1 cellular context compared by ENCODE assay signal in genomic region chr17:48131216-48131824, GRCh38.
A peak's percentile ranks its signal among the peaks of the same experiment; 100 is the strongest.
TF ChIP-seq lines count a peak whose summit lies in the region.

No MANE protein-coding gene starts in this region.

TF ChIP-seq in HepG2, 621 proteins besides CTCF, POLR2A, EP300 and RAD21:
- TF ChIP-seq THAP7 (CRISPR knock-in tag; IDR thresholded peaks at IDR 0.05), result no peak
- TF ChIP-seq DRAP1 (CRISPR knock-in tag; IDR thresholded peaks at IDR 0.05), result 0 out of 2 replicates have a peak, but pooled peaks have one; percentile 18
- TF ChIP-seq MIER3 (CRISPR knock-in tag; IDR thresholded peaks at IDR 0.05; ENCODE audit: borderline replicate concordance), result 0 out of 2 replicates have a peak, but pooled peaks have one; percentile 43
- 0 out of 4 replicates have a peak, but pooled peaks of 1 of the 2 experiments have one; percentile 58 for TF ChIP-seq HMGXB4 (CRISPR knock-in tag; IDR thresholded peaks at IDR 0.05; ENCODE audit: borderline replicate concordance in 1 of 2, low read depth in 1 of 2)
- no peak for TF ChIP-seq ZSCAN12 (CRISPR knock-in tag; IDR thresholded peaks at IDR 0.05)
- TF ChIP-seq GATAD2A (CRISPR knock-in tag; IDR thresholded peaks at IDR 0.05), result 0 out of 2 replicates have a peak, but pooled peaks have one; percentile 26
- no peak for TF ChIP-seq MLXIP (CRISPR knock-in tag; IDR thresholded peaks at IDR 0.05; ENCODE audit: borderline replicate concordance)
- no peak for TF ChIP-seq MIER2 (CRISPR knock-in tag; IDR thresholded peaks at IDR 0.05)
- no peak for TF ChIP-seq ZNF691 (CRISPR knock-in tag; IDR thresholded peaks at IDR 0.05; ENCODE audit: borderline replicate concordance, low read depth)
- TF ChIP-seq STAG1 (CRISPR knock-in tag; IDR thresholded peaks at IDR 0.05), result peak; percentile 92
- TF ChIP-seq CREB3 (CRISPR knock-in tag; IDR thresholded peaks at IDR 0.05), result no peak
- peak in 1 of 2 experiments; percentile 37; a peak in 1 of 4 replicates for TF ChIP-seq KLF16 (CRISPR knock-in tag; IDR thresholded peaks at IDR 0.05)
- TF ChIP-seq HNF1B (CRISPR knock-in tag; IDR thresholded peaks at IDR 0.05), result no peak
- TF ChIP-seq ZNF788 (CRISPR knock-in tag; IDR thresholded peaks at IDR 0.05; ENCODE audit: borderline replicate concordance), result no peak
- peak; percentile 31; the same call in 1 of the 2 replicates for TF ChIP-seq RXRB (CRISPR knock-in tag; IDR thresholded peaks at IDR 0.05; ENCODE audit: borderline replicate concordance)
- peak; percentile 89 for TF ChIP-seq SMC3 (IDR thresholded peaks at IDR 0.05; ENCODE audit: low read length)
- no peak for TF ChIP-seq TBX2 (CRISPR knock-in tag; IDR thresholded peaks at IDR 0.05; ENCODE audit: borderline replicate concordance)
- 0 out of 2 replicates have a peak, but pooled peaks have one; percentile 42 for TF ChIP-seq TOE1 (CRISPR knock-in tag; IDR thresholded peaks at IDR 0.05)
- TF ChIP-seq NFRKB (IDR thresholded peaks at IDR 0.05), result no peak
- TF ChIP-seq ERF (CRISPR knock-in tag; IDR thresholded peaks at IDR 0.05), result 0 out of 2 replicates have a peak, but pooled peaks have one; percentile 26
- TF ChIP-seq THRA (CRISPR knock-in tag; IDR thresholded peaks at IDR 0.05; ENCODE audit: borderline replicate concordance), result 0 out of 2 replicates have a peak, but pooled peaks have one; percentile 28
- TF ChIP-seq ZNF747 (CRISPR knock-in tag; IDR thresholded peaks at IDR 0.05; ENCODE audit: borderline replicate concordance), result no peak
- TF ChIP-seq THAP11 (CRISPR knock-in tag; IDR thresholded peaks at IDR 0.05), result peak; percentile 30; the same call in 1 of the 2 replicates
- no peak for TF ChIP-seq CSRNP2 (CRISPR knock-in tag; conservative IDR thresholded peaks at IDR 0.05; ENCODE audit: low read depth)
- no peak for TF ChIP-seq NFIC (IDR thresholded peaks at IDR 0.05; ENCODE audit: low read length)
- TF ChIP-seq REXO4 (CRISPR knock-in tag; IDR thresholded peaks at IDR 0.05; ENCODE audit: borderline replicate concordance), result no peak
TF ChIP-seq in HepG2: peak in this region for 12.
